ENCODE assay signal across 1 cellular context in the genomic region with DNA sequence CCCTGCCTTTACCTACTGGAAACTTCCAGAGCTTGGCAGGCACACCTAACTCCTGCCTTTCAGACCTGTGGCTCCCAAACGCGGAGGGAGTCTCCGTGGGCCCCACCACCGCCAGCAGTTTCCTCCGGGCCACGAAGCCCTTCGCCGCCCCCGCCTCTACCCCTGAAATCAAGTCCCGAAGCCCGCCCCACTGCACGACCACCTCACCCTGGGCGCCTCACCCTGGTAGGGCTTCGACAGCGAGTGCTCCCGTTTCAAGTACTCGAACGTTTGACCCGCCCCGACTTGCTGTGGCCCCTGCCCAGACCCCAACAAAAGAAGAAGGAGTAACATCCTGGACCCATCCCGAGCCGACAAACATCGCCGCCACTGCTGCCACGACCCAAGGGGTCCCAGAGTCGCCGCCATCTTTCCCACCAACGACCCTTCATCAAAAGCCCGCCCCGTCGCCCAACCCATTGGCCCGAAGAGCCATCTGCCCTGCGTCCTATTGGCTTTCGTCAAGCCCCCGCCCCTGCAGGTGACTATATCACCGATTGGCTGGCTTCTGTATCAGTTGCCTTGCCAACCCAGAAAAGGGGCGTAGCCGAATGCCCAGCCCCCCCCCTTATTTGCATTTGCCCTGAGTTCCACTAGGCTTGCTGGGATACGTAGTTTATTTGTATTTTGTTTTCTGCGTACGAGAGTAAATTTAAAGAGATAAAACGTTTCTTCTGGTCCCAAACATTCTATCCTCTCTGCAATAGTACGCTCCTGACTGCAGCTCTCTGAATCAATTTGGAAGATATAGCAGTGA.
TF ChIP-seq lines count a peak whose summit lies in the region.

A gene with protein sequence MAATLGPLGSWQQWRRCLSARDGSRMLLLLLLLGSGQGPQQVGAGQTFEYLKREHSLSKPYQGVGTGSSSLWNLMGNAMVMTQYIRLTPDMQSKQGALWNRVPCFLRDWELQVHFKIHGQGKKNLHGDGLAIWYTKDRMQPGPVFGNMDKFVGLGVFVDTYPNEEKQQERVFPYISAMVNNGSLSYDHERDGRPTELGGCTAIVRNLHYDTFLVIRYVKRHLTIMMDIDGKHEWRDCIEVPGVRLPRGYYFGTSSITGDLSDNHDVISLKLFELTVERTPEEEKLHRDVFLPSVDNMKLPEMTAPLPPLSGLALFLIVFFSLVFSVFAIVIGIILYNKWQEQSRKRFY (minus strand): TSS at position 432 of the 796 bp plus-strand sequence. CDS start 24 bp downstream, at position 408.

TF ChIP-seq in HepG2, 621 proteins besides CTCF, POLR2A, EP300 and RAD21 (continued from another document and continues in another):
- TF ChIP-seq, protein P1, sequence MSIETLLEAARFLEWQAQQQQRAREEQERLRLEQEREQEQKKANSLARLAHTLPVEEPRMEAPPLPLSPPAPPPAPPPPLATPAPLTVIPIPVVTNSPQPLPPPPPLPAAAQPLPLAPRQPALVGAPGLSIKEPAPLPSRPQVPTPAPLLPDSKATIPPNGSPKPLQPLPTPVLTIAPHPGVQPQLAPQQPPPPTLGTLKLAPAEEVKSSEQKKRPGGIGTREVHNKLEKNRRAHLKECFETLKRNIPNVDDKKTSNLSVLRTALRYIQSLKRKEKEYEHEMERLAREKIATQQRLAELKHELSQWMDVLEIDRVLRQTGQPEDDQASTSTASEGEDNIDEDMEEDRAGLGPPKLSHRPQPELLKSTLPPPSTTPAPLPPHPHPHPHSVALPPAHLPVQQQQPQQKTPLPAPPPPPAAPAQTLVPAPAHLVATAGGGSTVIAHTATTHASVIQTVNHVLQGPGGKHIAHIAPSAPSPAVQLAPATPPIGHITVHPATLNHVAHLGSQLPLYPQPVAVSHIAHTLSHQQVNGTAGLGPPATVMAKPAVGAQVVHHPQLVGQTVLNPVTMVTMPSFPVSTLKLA (IDR thresholded peaks at IDR 0.05): peak; percentile 31; the same call in 1 of the 2 replicates
- no peak for TF ChIP-seq ZNF589 (CRISPR knock-in tag; conservative IDR thresholded peaks at IDR 0.05)
- TF ChIP-seq MAF1 (CRISPR knock-in tag; IDR thresholded peaks at IDR 0.05; ENCODE audit: borderline replicate concordance): no peak
- no peak for TF ChIP-seq ZNF747 (CRISPR knock-in tag; IDR thresholded peaks at IDR 0.05; ENCODE audit: borderline replicate concordance)
- no peak for TF ChIP-seq JUNB (CRISPR knock-in tag; IDR thresholded peaks at IDR 0.05; ENCODE audit: borderline replicate concordance)
- no peak for TF ChIP-seq ZNF547 (CRISPR knock-in tag; IDR thresholded peaks at IDR 0.05)
- peak; percentile 13; the same call in 1 of the 2 replicates for TF ChIP-seq MIXL1 (CRISPR knock-in tag; IDR thresholded peaks at IDR 0.05)
- 0 out of 2 replicates have a peak, but pooled peaks have one; percentile 80 for TF ChIP-seq TOPORS (CRISPR knock-in tag; IDR thresholded peaks at IDR 0.05)
- no peak for TF ChIP-seq REXO4 (CRISPR knock-in tag; IDR thresholded peaks at IDR 0.05; ENCODE audit: borderline replicate concordance)
- no peak for TF ChIP-seq HHEX (CRISPR knock-in tag; IDR thresholded peaks at IDR 0.05)
- no peak for TF ChIP-seq TAF15 (IDR thresholded peaks at IDR 0.05; ENCODE audit: low read depth, low read length, poor library complexity, severe bottlenecking)
- TF ChIP-seq, protein P2, sequence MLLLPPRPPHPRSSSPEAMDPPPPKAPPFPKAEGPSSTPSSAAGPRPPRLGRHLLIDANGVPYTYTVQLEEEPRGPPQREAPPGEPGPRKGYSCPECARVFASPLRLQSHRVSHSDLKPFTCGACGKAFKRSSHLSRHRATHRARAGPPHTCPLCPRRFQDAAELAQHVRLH (CRISPR knock-in tag; IDR thresholded peaks at IDR 0.05; ENCODE audit: borderline replicate concordance, low read depth): peak; percentile 73; the same call in 1 of the 2 replicates
- TF ChIP-seq ZSCAN12 (CRISPR knock-in tag; IDR thresholded peaks at IDR 0.05): no peak
- TF ChIP-seq NKX3-1 (CRISPR knock-in tag; IDR thresholded peaks at IDR 0.05): 0 out of 2 replicates have a peak, but pooled peaks have one; percentile 42
- peak; percentile 73 for TF ChIP-seq ZNF781 (CRISPR knock-in tag; IDR thresholded peaks at IDR 0.05; ENCODE audit: borderline replicate concordance, not compliant biosample characterization)
- TF ChIP-seq ZNF230 (CRISPR knock-in tag; IDR thresholded peaks at IDR 0.05): peak; percentile 97; the same call in 1 of the 2 replicates
- TF ChIP-seq PITX1 (CRISPR knock-in tag; IDR thresholded peaks at IDR 0.05): no peak
- TF ChIP-seq ATAD3A (CRISPR knock-in tag; IDR thresholded peaks at IDR 0.05): no peak
- TF ChIP-seq, protein P3, sequence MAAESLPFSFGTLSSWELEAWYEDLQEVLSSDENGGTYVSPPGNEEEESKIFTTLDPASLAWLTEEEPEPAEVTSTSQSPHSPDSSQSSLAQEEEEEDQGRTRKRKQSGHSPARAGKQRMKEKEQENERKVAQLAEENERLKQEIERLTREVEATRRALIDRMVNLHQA (CRISPR knock-in tag; IDR thresholded peaks at IDR 0.05): no peak
- TF ChIP-seq MED8 (CRISPR knock-in tag; IDR thresholded peaks at IDR 0.05; ENCODE audit: insufficient replicate concordance): peak; percentile 25
- TF ChIP-seq, protein P4, sequence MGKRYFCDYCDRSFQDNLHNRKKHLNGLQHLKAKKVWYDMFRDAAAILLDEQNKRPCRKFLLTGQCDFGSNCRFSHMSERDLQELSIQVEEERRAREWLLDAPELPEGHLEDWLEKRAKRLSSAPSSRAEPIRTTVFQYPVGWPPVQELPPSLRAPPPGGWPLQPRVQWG (CRISPR knock-in tag; IDR thresholded peaks at IDR 0.05; ENCODE audit: borderline replicate concordance, low read depth): no peak
- TF ChIP-seq, protein P5, sequence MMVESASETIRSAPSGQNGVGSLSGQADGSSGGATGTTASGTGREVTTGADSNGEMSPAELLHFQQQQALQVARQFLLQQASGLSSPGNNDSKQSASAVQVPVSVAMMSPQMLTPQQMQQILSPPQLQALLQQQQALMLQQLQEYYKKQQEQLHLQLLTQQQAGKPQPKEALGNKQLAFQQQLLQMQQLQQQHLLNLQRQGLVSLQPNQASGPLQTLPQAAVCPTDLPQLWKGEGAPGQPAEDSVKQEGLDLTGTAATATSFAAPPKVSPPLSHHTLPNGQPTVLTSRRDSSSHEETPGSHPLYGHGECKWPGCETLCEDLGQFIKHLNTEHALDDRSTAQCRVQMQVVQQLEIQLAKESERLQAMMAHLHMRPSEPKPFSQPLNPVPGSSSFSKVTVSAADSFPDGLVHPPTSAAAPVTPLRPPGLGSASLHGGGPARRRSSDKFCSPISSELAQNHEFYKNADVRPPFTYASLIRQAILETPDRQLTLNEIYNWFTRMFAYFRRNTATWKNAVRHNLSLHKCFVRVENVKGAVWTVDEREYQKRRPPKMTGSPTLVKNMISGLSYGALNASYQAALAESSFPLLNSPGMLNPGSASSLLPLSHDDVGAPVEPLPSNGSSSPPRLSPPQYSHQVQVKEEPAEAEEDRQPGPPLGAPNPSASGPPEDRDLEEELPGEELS (CRISPR knock-in tag; IDR thresholded peaks at IDR 0.05): no peak
- TF ChIP-seq RARA (CRISPR knock-in tag; IDR thresholded peaks at IDR 0.05): no peak
- peak; percentile 83; the same call in 1 of the 2 replicates for TF ChIP-seq WIZ (CRISPR knock-in tag; IDR thresholded peaks at IDR 0.05)
- TF ChIP-seq, protein P6, sequence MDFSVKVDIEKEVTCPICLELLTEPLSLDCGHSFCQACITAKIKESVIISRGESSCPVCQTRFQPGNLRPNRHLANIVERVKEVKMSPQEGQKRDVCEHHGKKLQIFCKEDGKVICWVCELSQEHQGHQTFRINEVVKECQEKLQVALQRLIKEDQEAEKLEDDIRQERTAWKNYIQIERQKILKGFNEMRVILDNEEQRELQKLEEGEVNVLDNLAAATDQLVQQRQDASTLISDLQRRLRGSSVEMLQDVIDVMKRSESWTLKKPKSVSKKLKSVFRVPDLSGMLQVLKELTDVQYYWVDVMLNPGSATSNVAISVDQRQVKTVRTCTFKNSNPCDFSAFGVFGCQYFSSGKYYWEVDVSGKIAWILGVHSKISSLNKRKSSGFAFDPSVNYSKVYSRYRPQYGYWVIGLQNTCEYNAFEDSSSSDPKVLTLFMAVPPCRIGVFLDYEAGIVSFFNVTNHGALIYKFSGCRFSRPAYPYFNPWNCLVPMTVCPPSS (IDR thresholded peaks at IDR 0.05): no peak
- TF ChIP-seq, protein P7, sequence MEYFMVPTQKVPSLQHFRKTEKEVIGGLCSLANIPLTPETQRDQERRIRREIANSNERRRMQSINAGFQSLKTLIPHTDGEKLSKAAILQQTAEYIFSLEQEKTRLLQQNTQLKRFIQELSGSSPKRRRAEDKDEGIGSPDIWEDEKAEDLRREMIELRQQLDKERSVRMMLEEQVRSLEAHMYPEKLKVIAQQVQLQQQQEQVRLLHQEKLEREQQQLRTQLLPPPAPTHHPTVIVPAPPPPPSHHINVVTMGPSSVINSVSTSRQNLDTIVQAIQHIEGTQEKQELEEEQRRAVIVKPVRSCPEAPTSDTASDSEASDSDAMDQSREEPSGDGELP (IDR thresholded peaks at IDR 0.05; ENCODE audit: borderline replicate concordance, low read depth): peak; percentile 71; the same call in 1 of the 2 replicates
- TF ChIP-seq IKZF1 (IDR thresholded peaks at IDR 0.05): no peak
- TF ChIP-seq TCF7 (IDR thresholded peaks at IDR 0.05; ENCODE audit: low read depth): no peak
- no peak for TF ChIP-seq ZNF430 (CRISPR knock-in tag; IDR thresholded peaks at IDR 0.05)
- TF ChIP-seq KMT2B (CRISPR knock-in tag; IDR thresholded peaks at IDR 0.05): peak; percentile 82
- TF ChIP-seq HOXD1 (CRISPR knock-in tag; IDR thresholded peaks at IDR 0.05): no peak
- no peak for TF ChIP-seq RBAK (CRISPR knock-in tag; IDR thresholded peaks at IDR 0.05)
- no peak for TF ChIP-seq ZFP1 (CRISPR knock-in tag; IDR thresholded peaks at IDR 0.05)
- TF ChIP-seq, protein P8, sequence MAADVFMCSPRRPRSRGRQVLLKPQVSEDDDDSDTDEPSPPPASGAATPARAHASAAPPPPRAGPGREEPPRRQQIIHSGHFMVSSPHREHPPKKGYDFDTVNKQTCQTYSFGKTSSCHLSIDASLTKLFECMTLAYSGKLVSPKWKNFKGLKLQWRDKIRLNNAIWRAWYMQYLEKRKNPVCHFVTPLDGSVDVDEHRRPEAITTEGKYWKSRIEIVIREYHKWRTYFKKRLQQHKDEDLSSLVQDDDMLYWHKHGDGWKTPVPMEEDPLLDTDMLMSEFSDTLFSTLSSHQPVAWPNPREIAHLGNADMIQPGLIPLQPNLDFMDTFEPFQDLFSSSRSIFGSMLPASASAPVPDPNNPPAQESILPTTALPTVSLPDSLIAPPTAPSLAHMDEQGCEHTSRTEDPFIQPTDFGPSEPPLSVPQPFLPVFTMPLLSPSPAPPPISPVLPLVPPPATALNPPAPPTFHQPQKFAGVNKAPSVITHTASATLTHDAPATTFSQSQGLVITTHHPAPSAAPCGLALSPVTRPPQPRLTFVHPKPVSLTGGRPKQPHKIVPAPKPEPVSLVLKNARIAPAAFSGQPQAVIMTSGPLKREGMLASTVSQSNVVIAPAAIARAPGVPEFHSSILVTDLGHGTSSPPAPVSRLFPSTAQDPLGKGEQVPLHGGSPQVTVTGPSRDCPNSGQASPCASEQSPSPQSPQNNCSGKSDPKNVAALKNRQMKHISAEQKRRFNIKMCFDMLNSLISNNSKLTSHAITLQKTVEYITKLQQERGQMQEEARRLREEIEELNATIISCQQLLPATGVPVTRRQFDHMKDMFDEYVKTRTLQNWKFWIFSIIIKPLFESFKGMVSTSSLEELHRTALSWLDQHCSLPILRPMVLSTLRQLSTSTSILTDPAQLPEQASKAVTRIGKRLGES (CRISPR knock-in tag; IDR thresholded peaks at IDR 0.05; ENCODE audit: borderline replicate concordance): no peak
- no peak for TF ChIP-seq MAFG (CRISPR knock-in tag; IDR thresholded peaks at IDR 0.05)
- TF ChIP-seq NFYB (CRISPR knock-in tag; IDR thresholded peaks at IDR 0.05): peak; percentile 92
- peak; percentile 56; the same call in 1 of the 2 replicates for TF ChIP-seq ZNF777 (CRISPR knock-in tag; IDR thresholded peaks at IDR 0.05)
- TF ChIP-seq MIER3 (CRISPR knock-in tag; IDR thresholded peaks at IDR 0.05; ENCODE audit: borderline replicate concordance): peak; percentile 36; the same call in 1 of the 2 replicates
- TF ChIP-seq NFATC3 (CRISPR knock-in tag; IDR thresholded peaks at IDR 0.05): 0 out of 2 replicates have a peak, but pooled peaks have one; percentile 63
- TF ChIP-seq TRIM24 (CRISPR knock-in tag; IDR thresholded peaks at IDR 0.05): no peak
- peak; percentile 91; the same call in 1 of the 2 replicates for TF ChIP-seq ZNF572 (CRISPR knock-in tag; IDR thresholded peaks at IDR 0.05)
- TF ChIP-seq MAZ (IDR thresholded peaks at IDR 0.05; ENCODE audit: borderline replicate concordance, low read depth, low read length): peak; percentile 76
- TF ChIP-seq MAZ (CRISPR knock-in tag; IDR thresholded peaks at IDR 0.05; ENCODE audit: low read depth): no peak
- peak; percentile 28 for TF ChIP-seq AGO1 (IDR thresholded peaks at IDR 0.05; ENCODE audit: low read depth, low read length, poor library complexity, severe bottlenecking)
- peak; percentile 71 for TF ChIP-seq BORCS8-MEF2B (CRISPR knock-in tag; IDR thresholded peaks at IDR 0.05)
- peak; percentile 94 for TF ChIP-seq NFYC (CRISPR knock-in tag; IDR thresholded peaks at IDR 0.05)
- TF ChIP-seq RELA (CRISPR knock-in tag; IDR thresholded peaks at IDR 0.05): no peak
- TF ChIP-seq KDM5A (IDR thresholded peaks at IDR 0.05; ENCODE audit: borderline replicate concordance, low read length): peak; percentile 89
- TF ChIP-seq TBL1XR1 (IDR thresholded peaks at IDR 0.05; ENCODE audit: borderline replicate concordance, low read length, partially characterized antibody): no peak
- TF ChIP-seq ZNF775 (CRISPR knock-in tag; IDR thresholded peaks at IDR 0.05; ENCODE audit: borderline replicate concordance): 0 out of 2 replicates have a peak, but pooled peaks have one; percentile 43
- TF ChIP-seq, protein P9, sequence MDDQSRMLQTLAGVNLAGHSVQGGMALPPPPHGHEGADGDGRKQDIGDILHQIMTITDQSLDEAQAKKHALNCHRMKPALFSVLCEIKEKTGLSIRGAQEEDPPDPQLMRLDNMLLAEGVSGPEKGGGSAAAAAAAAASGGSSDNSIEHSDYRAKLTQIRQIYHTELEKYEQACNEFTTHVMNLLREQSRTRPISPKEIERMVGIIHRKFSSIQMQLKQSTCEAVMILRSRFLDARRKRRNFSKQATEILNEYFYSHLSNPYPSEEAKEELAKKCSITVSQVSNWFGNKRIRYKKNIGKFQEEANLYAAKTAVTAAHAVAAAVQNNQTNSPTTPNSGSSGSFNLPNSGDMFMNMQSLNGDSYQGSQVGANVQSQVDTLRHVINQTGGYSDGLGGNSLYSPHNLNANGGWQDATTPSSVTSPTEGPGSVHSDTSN (CRISPR knock-in tag; IDR thresholded peaks at IDR 0.05; ENCODE audit: borderline replicate concordance): no peak
- TF ChIP-seq ZNF83 (CRISPR knock-in tag; IDR thresholded peaks at IDR 0.05; ENCODE audit: borderline replicate concordance): 0 out of 2 replicates have a peak, but pooled peaks have one; percentile 72
- TF ChIP-seq ZNF333 (CRISPR knock-in tag; IDR thresholded peaks at IDR 0.05; ENCODE audit: borderline replicate concordance): peak; percentile 65; the same call in 1 of the 2 replicates
